Comparison of ENCODE assay signal across 22 cellular contexts in the genomic region with DNA sequence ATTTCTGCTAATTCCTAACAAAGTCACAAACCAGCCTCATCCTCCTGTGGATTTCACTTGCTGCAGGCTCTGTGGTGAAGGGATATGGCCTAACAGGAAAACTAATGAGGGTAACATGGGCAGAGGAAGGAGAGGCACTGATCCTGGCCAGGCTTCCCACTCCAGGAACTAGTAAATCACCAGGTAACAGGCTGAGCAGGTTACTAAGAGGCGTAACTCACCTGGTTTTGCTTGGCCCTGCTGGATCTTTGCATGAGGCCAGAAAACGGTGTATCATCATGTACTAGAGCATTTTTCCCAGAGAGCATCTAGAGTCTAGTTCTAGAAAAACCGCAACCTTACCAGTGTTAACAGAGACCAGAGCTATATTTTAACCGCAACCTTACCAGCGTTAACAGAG. TPM values are rescaled to one million over a fixed set of nuclear protein-coding genes. Genes with fewer than 3 reads are reported as not detected.
DNase-seq lines count a peak whose midpoint lies in the region; ATAC-seq lines count a peak whose summit lies in the region.
"Had no signal": no experiment of that assay in that cellular context is flagged by ENCODE, and none has a peak within 500 bp of the region (broad histone marks: within the 10 kb centered on the region; RNA-seq: fewer than 3 reads in every experiment).

No MANE protein-coding gene starts in this region.

- H3K4me1 Mint-ChIP-seq in activated naive CD4-positive, alpha-beta T cell treated with anti-CD3 and anti-CD28 coated beads, Interleukin-2, amount 50 U/mL, for 24 hours = peaks cover 26% of the 10 kb centered on the region
- peaks cover 57% of the 10 kb centered on the region for H3K4me1 Mint-ChIP-seq in activated T-helper 1 cell treated with anti-CD3 and anti-CD28 coated beads, Interleukin-12 subunit alpha, Interleukin-12 subunit beta, Interleukin-2, Interleukin-4 antibody, amounts not matched to agents 30 ng/mL and 10 ng/mL and 1 ng/mL, durations not matched to agents 14 hours and 24 hours and 36 hours (ENCODE audit: low read depth)
- H3K4me1 Mint-ChIP-seq: B cell had no signal

- no peak overlapping the region for H3K4me3 ChIP-seq in neuronal stem cell (ENCODE audit: low read length in 2 of 2)
- H3K4me3 ChIP-seq: A549, GM12878, GM23338 had no signal

- H2BK15ac ChIP-seq in neuronal stem cell (ENCODE audit: low read length) = no peak overlapping the region

- ATAC-seq in esophagus mucosa (peak; percentile 80), GM21717 (IDR thresholded peaks at IDR 0.05; ENCODE audit: unreplicated experiment) (no peak)
- ATAC-seq: GM12878, GM23338, Panc1 had no signal

- H3K4me2 ChIP-seq in neuronal stem cell (ENCODE audit: insufficient read depth, low read length, poor library complexity, severe bottlenecking) = no peak overlapping the region
- H3K4me2 ChIP-seq: A549, GM23338 had no signal

- H4K8ac ChIP-seq in neuronal stem cell (ENCODE audit: low read depth, low read length) = no peak overlapping the region

- H3K14ac ChIP-seq in neuronal stem cell (ENCODE audit: low read length) = no peak overlapping the region

- peaks cover 30% of the 10 kb centered on the region for H3K36me3 Mint-ChIP-seq in activated naive CD4-positive, alpha-beta T cell treated with anti-CD3 and anti-CD28 coated beads, Interleukin-2, amount 50 U/mL, for 24 hours
- H3K36me3 Mint-ChIP-seq in activated T-helper 1 cell treated with anti-CD3 and anti-CD28 coated beads, Interleukin-12 subunit alpha, Interleukin-12 subunit beta, Interleukin-2, Interleukin-4 antibody, amounts not matched to agents 30 ng/mL and 10 ng/mL and 1 ng/mL, durations not matched to agents 14 hours and 24 hours and 36 hours (ENCODE audit: low read depth) = peaks cover 84% of the 10 kb centered on the region

- no peak overlapping the region for H3K4ac ChIP-seq in neuronal stem cell (ENCODE audit: low read length)

- H3K27me3 ChIP-seq in neuronal stem cell (ENCODE audit: control insufficient read depth in 3 of 3, insufficient read depth in 3 of 3, low read depth in 1 of 3, low read length in 3 of 3) = no peaks in the 10 kb centered on the region

- H3K27me3 Mint-ChIP-seq in activated naive CD4-positive, alpha-beta T cell treated with anti-CD3 and anti-CD28 coated beads, Interleukin-2, amount 50 U/mL, for 24 hours = no peaks in the 10 kb centered on the region
- no peaks in the 10 kb centered on the region for H3K27me3 Mint-ChIP-seq in activated T-helper 1 cell treated with anti-CD3 and anti-CD28 coated beads, Interleukin-12 subunit alpha, Interleukin-12 subunit beta, Interleukin-2, Interleukin-4 antibody, amounts not matched to agents 30 ng/mL and 10 ng/mL and 1 ng/mL, durations not matched to agents 14 hours and 24 hours and 36 hours (ENCODE audit: insufficient read depth)
- H3K27me3 Mint-ChIP-seq: B cell; CD4-positive, CD25-positive, alpha-beta regulatory T cell had no signal

- peaks cover 4 to 6% of the 10 kb centered on the region in 2 donors for H3K4me1 ChIP-seq in neuronal stem cell (ENCODE audit: control insufficient read depth in 2 of 2, insufficient read depth in 1 of 2, low read depth in 1 of 2, low read length in 2 of 2)

- no CpG with 5 or more reads among the region's 5 CpGs for whole genome bisulfite sequencing in neuronal stem cell (ENCODE audit: extremely low coverage in 2 of 2, insufficient read length in 2 of 2, insufficient replicate concordance in 1 of 2), 2 donors

- peak overlapping the region; percentile 42 for H3K27ac Mint-ChIP-seq in activated naive CD4-positive, alpha-beta T cell treated with anti-CD3 and anti-CD28 coated beads, Interleukin-2, amount 50 U/mL, for 24 hours
- peak overlapping the region; percentile 68 for H3K27ac Mint-ChIP-seq in activated T-helper 1 cell treated with anti-CD3 and anti-CD28 coated beads, Interleukin-12 subunit alpha, Interleukin-12 subunit beta, Interleukin-2, Interleukin-4 antibody, amounts not matched to agents 30 ng/mL and 10 ng/mL and 1 ng/mL, durations not matched to agents 14 hours and 24 hours and 36 hours
- H3K27ac Mint-ChIP-seq: B cell, GM23338 had no signal

- no peak overlapping the region for H2BK12ac ChIP-seq in neuronal stem cell (ENCODE audit: low read length)

- no peaks in the 10 kb centered on the region for H3K9me3 ChIP-seq in neuronal stem cell (replicated peaks in 1 of 2; ENCODE audit: control insufficient read depth in 2 of 2, insufficient read depth in 1 of 2, low read depth in 1 of 2, low read length in 2 of 2)
- H3K9me3 ChIP-seq: A549 had no signal

- H3K4me3 Mint-ChIP-seq in activated naive CD4-positive, alpha-beta T cell treated with anti-CD3 and anti-CD28 coated beads, Interleukin-2, amount 50 U/mL, for 24 hours = no peak overlapping the region
- no peak overlapping the region for H3K4me3 Mint-ChIP-seq in activated T-helper 1 cell treated with anti-CD3 and anti-CD28 coated beads, Interleukin-12 subunit alpha, Interleukin-12 subunit beta, Interleukin-2, Interleukin-4 antibody, amounts not matched to agents 30 ng/mL and 10 ng/mL and 1 ng/mL, durations not matched to agents 14 hours and 24 hours and 36 hours
- H3K4me3 Mint-ChIP-seq: B cell; CD4-positive, CD25-positive, alpha-beta regulatory T cell; GM23338 had no signal

- H3K9me3 Mint-ChIP-seq in activated naive CD4-positive, alpha-beta T cell treated with anti-CD3 and anti-CD28 coated beads, Interleukin-2, amount 50 U/mL, for 24 hours = no peaks in the 10 kb centered on the region
- no peaks in the 10 kb centered on the region for H3K9me3 Mint-ChIP-seq in activated T-helper 1 cell treated with anti-CD3 and anti-CD28 coated beads, Interleukin-12 subunit alpha, Interleukin-12 subunit beta, Interleukin-2, Interleukin-4 antibody, amounts not matched to agents 30 ng/mL and 10 ng/mL and 1 ng/mL, durations not matched to agents 14 hours and 24 hours and 36 hours
- H3K9me3 Mint-ChIP-seq: CD4-positive, CD25-positive, alpha-beta regulatory T cell; GM23338 had no signal

- H2BK120ac ChIP-seq in neuronal stem cell (ENCODE audit: low read depth, low read length) = no peak overlapping the region

- H3K18ac ChIP-seq in neuronal stem cell (ENCODE audit: low read length) = no peak overlapping the region

- no peak overlapping the region for H2AK5ac ChIP-seq in neuronal stem cell (ENCODE audit: low read depth, low read length)

- peaks cover 2% of the 10 kb centered on the region for H3K79me1 ChIP-seq in neuronal stem cell (ENCODE audit: low read depth, low read length)

- no peak overlapping the region for H3K27ac ChIP-seq in neuronal stem cell (replicated peaks; ENCODE audit: low read length)
- H3K27ac ChIP-seq: A549 had no signal

- H3K9ac ChIP-seq in neuronal stem cell (ENCODE audit: low read depth, low read length, poor library complexity) = no peak overlapping the region

- DNase-seq in activated naive CD4-positive, alpha-beta T cell (lab: John Stamatoyannopoulos, UW) = no peak
- DNase-seq in activated T-helper 1 cell treated with anti-CD3 and anti-CD28 coated beads, Interleukin-12 subunit alpha, Interleukin-12 subunit beta, Interleukin-2, Interleukin-4 antibody, amounts not matched to agents 30 ng/mL and 10 ng/mL and 1 ng/mL, durations not matched to agents 14 hours and 24 hours and 36 hours (ENCODE audit: low spot score) = no peak
- DNase-seq in neuronal stem cell (ENCODE audit: low spot score) (no peak), inferior parietal cortex (ENCODE audit: extremely low spot score) (no peak)
- no peak for DNase-seq in stimulated activated CD4-positive, alpha-beta T cell treated with anti-CD3 and anti-CD28 coated beads, Interleukin-12 subunit alpha, Interleukin-12 subunit beta, amount 100 ng/mL, for 4 hours
- DNase-seq: CD4-positive, CD25-positive, alpha-beta regulatory T cell; DMS79 treated with DMSO at 0.1 percent for 48 hours; KG1; NCI-H1092 treated with DMSO at 0.1 percent for 48 hours; NCI-H1436 treated with DMSO at 0.1 percent for 48 hours; NCI-H2029; NCI-H226; NCI-H510A treated with DMSO at 0.1 percent for 48 hours; NCI-H748 treated with DMSO at 0.1 percent for 48 hours had no signal

- no peak overlapping the region for H3K23ac ChIP-seq in neuronal stem cell (ENCODE audit: low read depth, low read length, poor library complexity)

- H3K36me3 ChIP-seq in neuronal stem cell (replicated peaks in 1 of 2; ENCODE audit: control insufficient read depth in 2 of 2, insufficient read depth in 2 of 2, low read length in 2 of 2) = no peaks in the 10 kb centered on the region

- intact Hi-C loops in activated T-helper 1 cell treated with anti-CD3 and anti-CD28 coated beads, Interleukin-12 subunit alpha, Interleukin-12 subunit beta, Interleukin-2, Interleukin-4 antibody, amounts not matched to agents 30 ng/mL and 10 ng/mL and 1 ng/mL, durations not matched to agents 14 hours and 24 hours and 36 hours (cut with micrococcal nuclease) = no loop called here

- H2AFZ ChIP-seq in neuronal stem cell (ENCODE audit: low read length) = peak overlapping the region; percentile 31
- H2AFZ ChIP-seq: GM23338 had no signal

- no peak overlapping the region for H2BK5ac ChIP-seq in neuronal stem cell (ENCODE audit: low read length)

- no peak overlapping the region for H4K91ac ChIP-seq in neuronal stem cell (ENCODE audit: low read depth, low read length, poor library complexity)

RNA-seq across cellular contexts. Expression of a gene that starts 43.7 kb away (rescaled TPM):
- total RNA-seq in activated T-helper 1 cell treated with anti-CD3 and anti-CD28 coated beads, Interleukin-12 subunit alpha, Interleukin-12 subunit beta, Interleukin-2, Interleukin-4 antibody, amounts not matched to agents 30 ng/mL and 10 ng/mL and 1 ng/mL, durations not matched to agents 14 hours and 24 hours and 36 hours = 94.4 and 99.9 TPM in 2 replicates
- total RNA-seq in esophagus mucosa = 0.56 TPM
- 0.49 TPM for polyA plus RNA-seq in neuronal stem cell (2013, experiment 1 of 2)
- 0.46 TPM for polyA plus RNA-seq in neuronal stem cell (2013, experiment 2 of 2)

Comparison
In these comparisons a context has a peak if more than half of its experiments do, and no peak if none do; other contexts are left out.
1. RNA of a gene that starts 43.7 kb away (total RNA-seq): 94.4 to 99.9 TPM in activated T-helper 1 cell treated with anti-CD3 and anti-CD28 coated beads, Interleukin-12 subunit alpha, Interleukin-12 subunit beta, Interleukin-2, Interleukin-4 antibody, amounts not matched to agents 30 ng/mL and 10 ng/mL and 1 ng/mL, durations not matched to agents 14 hours and 24 hours and 36 hours; 0.56 TPM in esophagus mucosa (single experiment); every median in the first group is over 10 times any median in the second.